ENCODE assay signal across 9 cellular contexts in the genomic region with DNA sequence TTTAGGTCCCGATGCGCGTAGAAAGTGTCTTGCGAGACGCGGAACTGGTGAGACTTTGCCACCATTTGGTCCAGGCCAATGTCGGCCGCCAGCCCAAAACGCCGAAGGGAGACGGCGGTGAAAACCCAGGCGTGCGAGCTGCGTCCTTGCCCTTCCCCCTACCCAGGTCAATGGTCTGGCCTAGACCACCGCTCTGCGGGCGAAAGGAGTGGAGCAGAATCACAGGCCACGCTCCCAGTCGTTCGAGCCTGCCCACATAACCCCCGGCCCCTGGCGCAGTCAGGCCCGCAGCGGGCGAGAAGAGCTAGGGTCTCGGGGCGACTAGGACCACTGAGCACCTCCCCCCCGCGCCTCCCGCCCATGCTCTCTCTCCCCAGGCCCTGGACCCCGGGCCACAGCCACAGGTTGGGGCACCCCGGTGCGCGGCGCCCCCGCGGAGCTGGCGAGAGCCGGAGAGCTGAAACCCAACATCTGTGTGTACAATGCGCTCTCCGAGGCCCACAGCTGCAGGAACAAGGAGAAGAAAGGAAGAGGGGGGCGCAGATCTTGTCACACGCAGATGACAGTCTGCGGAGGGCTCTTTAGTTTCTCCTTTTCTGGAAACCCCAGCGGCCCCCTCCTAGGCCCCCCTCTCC.
DNase-seq lines count a peak whose midpoint lies in the region; ATAC-seq and TF ChIP-seq lines count a peak whose summit lies in the region.
"Had no signal": no experiment of that assay in that cellular context is flagged by ENCODE, and none has a peak within 500 bp of the region (broad histone marks: within the 10 kb centered on the region; RNA-seq: fewer than 3 reads in every experiment).

No MANE protein-coding gene starts in this region.

- no peaks in the 10 kb centered on the region; the same call in 1 of the 2 replicates for H3K36me3 ChIP-seq in KOPT-K1 (ENCODE audit: insufficient read depth, low read length)
- no peaks in the 10 kb centered on the region for H3K36me3 ChIP-seq in WERI-Rb-1
- no peaks in the 10 kb centered on the region for H3K36me3 ChIP-seq in right atrium auricular region
- H3K36me3 ChIP-seq in skeletal muscle satellite cell (ENCODE audit: insufficient read depth, low read length), result no peaks in the 10 kb centered on the region

- no peak overlapping the region for H3K4me3 ChIP-seq in WERI-Rb-1 (ENCODE audit: low read depth, low read length)
- H3K4me3 ChIP-seq in right atrium auricular region, result peak overlapping the region; percentile 30 to 49
- peak overlapping the region; percentile 30 for H3K4me3 ChIP-seq in skeletal muscle satellite cell (ENCODE audit: low read length)

- peak overlapping the region; percentile 68 for H3K4me2 ChIP-seq in skeletal muscle satellite cell (ENCODE audit: low read length)

- H3K27me3 ChIP-seq in WERI-Rb-1 (ENCODE audit: insufficient read depth, low read depth, severe bottlenecking) (no peaks in the 10 kb centered on the region), right atrium auricular region (peaks cover 11 to 36% of the 10 kb centered on the region in 2 donors), skeletal muscle satellite cell (ENCODE audit: control insufficient read depth, insufficient read depth, low read length) (peaks cover 50% of the 10 kb centered on the region)

- DNase-seq in WERI-Rb-1, result peak; percentile 8
- DNase-seq in right atrium auricular region (ENCODE audit: low spot score), result no peak
- DNase-seq in caudate nucleus (lab: John Stamatoyannopoulos, UW), result no peak
- DNase-seq: activated CD4-positive, alpha-beta T cell treated with anti-CD3 and anti-CD28 coated beads, Interleukin-2, amount 50 U/mL, for 4 hours; NCI-H446 treated with DMSO at 0.1 percent for 48 hours had no signal

- H3K4me1 ChIP-seq in right atrium auricular region, result peaks cover 0 to 52% of the 10 kb centered on the region in 2 donors
- H3K4me1 ChIP-seq in skeletal muscle satellite cell (ENCODE audit: control insufficient read depth, insufficient read depth, low read length), result no peaks in the 10 kb centered on the region

- H3K27ac ChIP-seq in KOPT-K1 (ENCODE audit: low read depth, low read length, poor library complexity, severe bottlenecking) (peak overlapping the region; percentile 57), WERI-Rb-1 (no peak overlapping the region), right atrium auricular region (peak overlapping the region; percentile 10 to 64), caudate nucleus (ENCODE audit: low read depth, low read length) (no peak overlapping the region)

- no peak for ATAC-seq in HG02981 (IDR thresholded peaks at IDR 0.05; ENCODE audit: unreplicated experiment)
- ATAC-seq in GM19467 (IDR thresholded peaks at IDR 0.05; ENCODE audit: unreplicated experiment), result no peak

- H3K9ac ChIP-seq in skeletal muscle satellite cell (ENCODE audit: low read depth, low read length), result no peak overlapping the region

- H3K9me3 ChIP-seq in KOPT-K1 (ENCODE audit: insufficient read depth, low read length, poor library complexity, severe bottlenecking) (peaks cover 32% of the 10 kb centered on the region), WERI-Rb-1 (ENCODE audit: severe bottlenecking) (no peaks in the 10 kb centered on the region), right atrium auricular region (no peaks in the 10 kb centered on the region), skeletal muscle satellite cell (replicated peaks; ENCODE audit: low read length) (no peaks in the 10 kb centered on the region)

- no peak for TF ChIP-seq CTCF in WERI-Rb-1 (IDR thresholded peaks at IDR 0.05; ENCODE audit: low read depth, low read length)
- no peak for TF ChIP-seq CTCF in right atrium auricular region (IDR thresholded peaks at IDR 0.05)

Comparison
In these comparisons a context has a peak if more than half of its experiments do, and no peak if none do; other contexts are left out.
1. H3K27ac ChIP-seq: peak in KOPT-K1 (single experiment) and right atrium auricular region (2 of 2); none in WERI-Rb-1 (single experiment) and caudate nucleus (single experiment).